ENCODE assay signal across 1 cellular context in genomic region chr3:126516936-126517290, GRCh38.
TF ChIP-seq lines count a peak whose summit lies in the region.

No MANE protein-coding gene starts in this region.

TF ChIP-seq in HepG2, 621 proteins besides CTCF, POLR2A, EP300 and RAD21:
- TF ChIP-seq KMT2A (CRISPR knock-in tag; IDR thresholded peaks at IDR 0.05), result peak; percentile 36; the same call in 1 of the 2 replicates
- no peak for TF ChIP-seq RORA (CRISPR knock-in tag; IDR thresholded peaks at IDR 0.05)
- TF ChIP-seq ZNF121 (CRISPR knock-in tag; IDR thresholded peaks at IDR 0.05), result no peak
- 0 out of 2 replicates have a peak, but pooled peaks have one; percentile 13 for TF ChIP-seq ARNT2 (CRISPR knock-in tag; IDR thresholded peaks at IDR 0.05; ENCODE audit: low read depth)
- TF ChIP-seq ZNF432 (CRISPR knock-in tag; IDR thresholded peaks at IDR 0.05; ENCODE audit: borderline replicate concordance), result no peak
- TF ChIP-seq ZNF235 (CRISPR knock-in tag; IDR thresholded peaks at IDR 0.05; ENCODE audit: borderline replicate concordance), result peak; percentile 24; the same call in 1 of the 2 replicates
- TF ChIP-seq ZNF703 (CRISPR knock-in tag; IDR thresholded peaks at IDR 0.05; ENCODE audit: borderline replicate concordance), result 0 out of 2 replicates have a peak, but pooled peaks have one; percentile 42
- TF ChIP-seq ZNF580 (CRISPR knock-in tag; IDR thresholded peaks at IDR 0.05; ENCODE audit: borderline replicate concordance, low read depth), result no peak
- TF ChIP-seq ZNF143 (CRISPR knock-in tag; IDR thresholded peaks at IDR 0.05), result no peak
- TF ChIP-seq ZNF607 (CRISPR knock-in tag; IDR thresholded peaks at IDR 0.05; ENCODE audit: borderline replicate concordance), result 0 out of 2 replicates have a peak, but pooled peaks have one; percentile 17
- no peak for TF ChIP-seq ZNF451 (CRISPR knock-in tag; IDR thresholded peaks at IDR 0.05)
- no peak for TF ChIP-seq ZNF570 (CRISPR knock-in tag; IDR thresholded peaks at IDR 0.05; ENCODE audit: borderline replicate concordance)
- no peak for TF ChIP-seq THAP9 (CRISPR knock-in tag; IDR thresholded peaks at IDR 0.05; ENCODE audit: borderline replicate concordance)
- TF ChIP-seq MTA1 (CRISPR knock-in tag; IDR thresholded peaks at IDR 0.05; ENCODE audit: borderline replicate concordance), result no peak
- peak; percentile 1 for TF ChIP-seq YY1 (IDR thresholded peaks at IDR 0.05; ENCODE audit: insufficient read depth, insufficient replicate concordance, low read depth, low read length)
- TF ChIP-seq SNAPC2 (CRISPR knock-in tag; IDR thresholded peaks at IDR 0.05), result no peak
- 0 out of 2 replicates have a peak, but pooled peaks have one; percentile 40 for TF ChIP-seq ZSCAN31 (CRISPR knock-in tag; IDR thresholded peaks at IDR 0.05; ENCODE audit: low read depth)
- TF ChIP-seq ZNF234 (CRISPR knock-in tag; conservative IDR thresholded peaks at IDR 0.05), result 0 out of 2 replicates have a peak, but pooled peaks have one; percentile 21
TF ChIP-seq in HepG2: peak in this region for 8.
